22 cellular contexts compared by ENCODE assay signal in the genomic region with DNA sequence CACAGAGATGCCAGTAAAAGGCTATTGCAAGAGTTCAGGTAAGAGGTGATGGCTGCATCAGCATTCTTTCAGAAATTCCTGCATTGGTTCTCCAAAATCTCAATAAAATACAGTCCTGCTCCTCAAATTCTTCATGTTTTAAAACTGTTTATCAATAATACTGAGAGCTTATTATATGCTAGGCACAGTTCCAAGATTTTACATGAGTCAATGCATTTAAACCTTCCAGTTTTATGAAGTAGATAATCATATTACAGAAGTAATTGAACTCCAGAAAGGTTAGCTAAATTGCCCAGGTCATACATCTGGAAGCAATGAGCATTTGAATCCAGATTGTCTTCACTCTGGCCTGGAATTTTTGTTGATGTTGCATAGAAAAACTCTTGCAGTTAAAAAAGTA.
"Had no signal": no experiment of that assay in that cellular context is flagged by ENCODE, and none has a peak within 500 bp of the region (broad histone marks: within the 10 kb centered on the region; RNA-seq: fewer than 3 reads in every experiment).

No MANE protein-coding gene starts in this region.

- DNase-seq: activated CD4-positive, alpha-beta T cell treated with anti-CD3 and anti-CD28 coated beads for 4 hours; activated CD8-positive, alpha-beta memory T cell treated with anti-CD3 and anti-CD28 coated beads, Interleukin-2, amount 50 U/mL, for 4 hours; activated CD8-positive, alpha-beta T cell treated with anti-CD3 and anti-CD28 coated beads for 36 hours; activated naive CD4-positive, alpha-beta T cell treated with anti-CD3 and anti-CD28 coated beads, Interleukin-2, amount 50 U/mL, for 16 hours; activated naive CD8-positive, alpha-beta T cell treated with anti-CD3 and anti-CD28 coated beads, Interleukin-2, amount 10 ng/mL, durations not matched to agents 7 days and 5 days; activated T-cell treated with anti-CD3 and anti-CD28 coated beads, Interleukin-2, amount 50 U/mL, for 72 hours; adrenal gland; anterior cingulate cortex; caudate nucleus; Kasumi-1; NCI-H1048; NCI-H1417 treated with DMSO at 0.1 percent for 48 hours; NCI-H1694; NCI-H2029 treated with DMSO at 0.1 percent for 48 hours; NCI-H226; NCI-H510A; OCI-M1; Peyer's patch; Right ventricle myocardium superior; SJCRH30; SW 1271 had no signal

- H3K4me3 ChIP-seq: adrenal gland, K562, Peyer's patch, SJCRH30 had no signal
